ENCODE assay signal across 3 cellular contexts in genomic region chr10:97302088-97302791, GRCh38.
TF ChIP-seq lines count a peak whose summit lies in the region.

No MANE protein-coding gene starts in this region.

TF ChIP-seq in H1, 55 proteins besides CTCF, POLR2A, EP300 and RAD21:
- TF ChIP-seq RFX5 (IDR thresholded peaks at IDR 0.05; ENCODE audit: borderline replicate concordance, low read depth, low read length) (no peak), BRCA1 (IDR thresholded peaks at IDR 0.05; ENCODE audit: low read depth, low read length) (no peak), RBBP5 (IDR thresholded peaks at IDR 0.05; ENCODE audit: borderline replicate concordance, low read depth, low read length) (no peak), ATF2 (IDR thresholded peaks at IDR 0.05; ENCODE audit: low read length) (no peak), TAF7 (optimal IDR thresholded peaks at IDR 0.05; ENCODE audit: borderline replicate concordance, low read depth, low read length) (no peak), HDAC6 (IDR thresholded peaks at IDR 0.05; ENCODE audit: low read depth, low read length) (no peak), MAX (IDR thresholded peaks at IDR 0.05) (no peak), CHD2 (IDR thresholded peaks at IDR 0.05; ENCODE audit: low read length) (no peak), RNF2 (IDR thresholded peaks at IDR 0.05; ENCODE audit: borderline replicate concordance, low read depth, low read length, missing control alignments, poor library complexity, severe bottlenecking) (no peak), SIN3A (conservative IDR thresholded peaks at IDR 0.05 in 1 of 2, IDR thresholded peaks at IDR 0.05 in 1 of 2; ENCODE audit: low read depth in 1 of 2, low read length in 2 of 2) (no peak), SIRT6 (IDR thresholded peaks at IDR 0.05; ENCODE audit: low read length) (no peak), KDM5A (IDR thresholded peaks at IDR 0.05; ENCODE audit: low read length) (no peak), SP1 (IDR thresholded peaks at IDR 0.05; ENCODE audit: low read depth, low read length) (no peak), TBP (IDR thresholded peaks at IDR 0.05; ENCODE audit: low read depth, low read length) (no peak), CTBP2 (IDR thresholded peaks at IDR 0.05; ENCODE audit: borderline replicate concordance, insufficient read depth, insufficient read length, low read length) (no peak), NANOG (IDR thresholded peaks at IDR 0.05; ENCODE audit: insufficient read depth, low read depth, low read length, poor library complexity, severe bottlenecking) (no peak), YY1 (IDR thresholded peaks at IDR 0.05; ENCODE audit: low read depth, low read length) (no peak), ATF3 (IDR thresholded peaks at IDR 0.05; ENCODE audit: insufficient read depth, low read depth, low read length) (no peak)
TF ChIP-seq in H1: peak in this region for 0.

TF ChIP-seq in liver, 16 proteins besides CTCF, POLR2A, EP300 and RAD21:
- peak; percentile 77 for TF ChIP-seq SP1 (IDR thresholded peaks at IDR 0.05)
- no peak for TF ChIP-seq FOXA1 (IDR thresholded peaks at IDR 0.05)
- peak; percentile 37 for TF ChIP-seq YY1 (IDR thresholded peaks at IDR 0.05)
- peak; percentile 66 to 90 for TF ChIP-seq RXRA (IDR thresholded peaks at IDR 0.05)
- TF ChIP-seq HNF4A (conservative IDR thresholded peaks at IDR 0.05) = peak; percentile 50 to 71

TF ChIP-seq in GM12891, 5 proteins besides CTCF, POLR2A, EP300 and RAD21:
- TF ChIP-seq TAF1 (IDR thresholded peaks at IDR 0.05; ENCODE audit: low read depth, low read length) (no peak), POU2F2 (IDR thresholded peaks at IDR 0.05; ENCODE audit: low read depth, low read length) (no peak), SPI1 (IDR thresholded peaks at IDR 0.05; ENCODE audit: low read depth, low read length) (no peak), POLR2AphosphoS5 (IDR thresholded peaks at IDR 0.05; ENCODE audit: low read depth, low read length) (no peak), PAX5 (IDR thresholded peaks at IDR 0.05; ENCODE audit: insufficient read depth, low read length, severe bottlenecking) (no peak)
